ENCODE assay signal across 1 cellular context in genomic region chr19:55080121-55080914, GRCh38.
TF ChIP-seq lines count a peak whose summit lies in the region.

No MANE protein-coding gene starts in this region.

TF ChIP-seq in HepG2, 621 proteins besides CTCF, POLR2A, EP300 and RAD21 (continued from another document and continues in another):
- TF ChIP-seq UBTF (CRISPR knock-in tag; IDR thresholded peaks at IDR 0.05) (0 out of 2 replicates have a peak, but pooled peaks have one; percentile 12), ETV6 (CRISPR knock-in tag; conservative IDR thresholded peaks at IDR 0.05) (no peak), ZNF605 (CRISPR knock-in tag; IDR thresholded peaks at IDR 0.05) (no peak), SPEN (CRISPR knock-in tag; IDR thresholded peaks at IDR 0.05; ENCODE audit: low read depth) (0 out of 2 replicates have a peak, but pooled peaks have one; percentile 16), NRL (CRISPR knock-in tag; IDR thresholded peaks at IDR 0.05; ENCODE audit: borderline replicate concordance) (no peak), POLR2AphosphoS2 (IDR thresholded peaks at IDR 0.05; ENCODE audit: low read depth, low read length) (no peak), GABPB1 (CRISPR knock-in tag; IDR thresholded peaks at IDR 0.05) (peak; percentile 55), ZNF639 (CRISPR knock-in tag; conservative IDR thresholded peaks at IDR 0.05) (no peak), ZNF563 (CRISPR knock-in tag; IDR thresholded peaks at IDR 0.05) (peak; percentile 22; the same call in 1 of the 2 replicates), TOPORS (CRISPR knock-in tag; IDR thresholded peaks at IDR 0.05) (no peak), MXI1 (IDR thresholded peaks at IDR 0.05; ENCODE audit: borderline replicate concordance, low read depth, low read length) (no peak; the same call in 2 of the 3 replicates), NFKB2 (CRISPR knock-in tag; IDR thresholded peaks at IDR 0.05; ENCODE audit: borderline replicate concordance) (no peak), ZNF737 (CRISPR knock-in tag; IDR thresholded peaks at IDR 0.05; ENCODE audit: borderline replicate concordance) (no peak), GATAD1 (CRISPR knock-in tag; IDR thresholded peaks at IDR 0.05) (no peak), ZNF160 (CRISPR knock-in tag; IDR thresholded peaks at IDR 0.05) (no peak), NFIB (CRISPR knock-in tag; IDR thresholded peaks at IDR 0.05; ENCODE audit: borderline replicate concordance) (no peak), JDP2 (CRISPR knock-in tag; IDR thresholded peaks at IDR 0.05; ENCODE audit: borderline replicate concordance) (no peak), ZNF687 (CRISPR knock-in tag; IDR thresholded peaks at IDR 0.05) (peak; percentile 71), BHLHE40 (IDR thresholded peaks at IDR 0.05; ENCODE audit: low read length) (no peak), JUN (CRISPR knock-in tag; IDR thresholded peaks at IDR 0.05) (no peak), NR1H2 (CRISPR knock-in tag; IDR thresholded peaks at IDR 0.05; ENCODE audit: borderline replicate concordance, low read depth) (no peak), SP5 (CRISPR knock-in tag; IDR thresholded peaks at IDR 0.05; ENCODE audit: borderline replicate concordance, low read depth) (no peak), NFKBIZ (CRISPR knock-in tag; IDR thresholded peaks at IDR 0.05) (no peak), SMARCE1 (IDR thresholded peaks at IDR 0.05; ENCODE audit: borderline replicate concordance) (no peak), ZNF530 (CRISPR knock-in tag; IDR thresholded peaks at IDR 0.05; ENCODE audit: low read depth) (no peak), ZBTB34 (CRISPR knock-in tag; IDR thresholded peaks at IDR 0.05) (no peak), CCDC6 (CRISPR knock-in tag; IDR thresholded peaks at IDR 0.05) (no peak), ARHGAP35 (CRISPR knock-in tag; IDR thresholded peaks at IDR 0.05; ENCODE audit: borderline replicate concordance) (no peak), ZC3H4 (CRISPR knock-in tag; IDR thresholded peaks at IDR 0.05; ENCODE audit: borderline replicate concordance) (no peak), ZNF629 (CRISPR knock-in tag; conservative IDR thresholded peaks at IDR 0.05) (no peak), RBM22 (optimal IDR thresholded peaks at IDR 0.05; ENCODE audit: low read length) (no peak), ZFP36 (IDR thresholded peaks at IDR 0.05; ENCODE audit: borderline replicate concordance, low read depth, low read length, partially characterized antibody) (no peak), KDM1A (CRISPR knock-in tag; IDR thresholded peaks at IDR 0.05) (no peak), ZNF326 (CRISPR knock-in tag; IDR thresholded peaks at IDR 0.05; ENCODE audit: borderline replicate concordance) (no peak), TBX2 (CRISPR knock-in tag; IDR thresholded peaks at IDR 0.05; ENCODE audit: borderline replicate concordance) (no peak), TOE1 (CRISPR knock-in tag; IDR thresholded peaks at IDR 0.05) (no peak), SP2 (CRISPR knock-in tag; IDR thresholded peaks at IDR 0.05) (peak; percentile 10; the same call in 1 of the 2 replicates), HNF1B (CRISPR knock-in tag; IDR thresholded peaks at IDR 0.05) (no peak), HNRNPL (IDR thresholded peaks at IDR 0.05; ENCODE audit: low read depth, low read length) (no peak), ZNF343 (CRISPR knock-in tag; IDR thresholded peaks at IDR 0.05) (no peak), MATR3 (CRISPR knock-in tag; IDR thresholded peaks at IDR 0.05) (no peak), HCFC1 (IDR thresholded peaks at IDR 0.05; ENCODE audit: low read depth, low read length) (no peak), KLF9 (CRISPR knock-in tag; IDR thresholded peaks at IDR 0.05; ENCODE audit: low read depth) (no peak), MIER2 (CRISPR knock-in tag; IDR thresholded peaks at IDR 0.05) (no peak), NCOR1 (IDR thresholded peaks at IDR 0.05; ENCODE audit: borderline replicate concordance, low read length) (no peak), THRA (CRISPR knock-in tag; IDR thresholded peaks at IDR 0.05; ENCODE audit: borderline replicate concordance) (no peak), ZNF7 (CRISPR knock-in tag; IDR thresholded peaks at IDR 0.05) (no peak), ZBTB10 (CRISPR knock-in tag; IDR thresholded peaks at IDR 0.05; ENCODE audit: borderline replicate concordance) (no peak), PBX2 (CRISPR knock-in tag; IDR thresholded peaks at IDR 0.05) (peak; percentile 86), ZNF556 (CRISPR knock-in tag; IDR thresholded peaks at IDR 0.05; ENCODE audit: borderline replicate concordance) (no peak), ZNF274 (CRISPR knock-in tag; IDR thresholded peaks at IDR 0.05) (peak; percentile 56; the same call in 1 of the 2 replicates), RXRB (CRISPR knock-in tag; IDR thresholded peaks at IDR 0.05; ENCODE audit: borderline replicate concordance) (no peak), ZNF33A (CRISPR knock-in tag; IDR thresholded peaks at IDR 0.05; ENCODE audit: borderline replicate concordance) (no peak), KAT2B (IDR thresholded peaks at IDR 0.05; ENCODE audit: borderline replicate concordance, low read depth, low read length) (no peak), ZNF75D (CRISPR knock-in tag; IDR thresholded peaks at IDR 0.05; ENCODE audit: borderline replicate concordance) (no peak), SOX13 (IDR thresholded peaks at IDR 0.05) (no peak), SOX13 (CRISPR knock-in tag; conservative IDR thresholded peaks at IDR 0.05 in 1 of 2, IDR thresholded peaks at IDR 0.05 in 1 of 2) (no peak), ATM (IDR thresholded peaks at IDR 0.05; ENCODE audit: borderline replicate concordance) (no peak), ZFP36L1 (CRISPR knock-in tag; IDR thresholded peaks at IDR 0.05) (no peak)
